In genomic region chr4:19437008-19437407, GRCh38 we compare ENCODE assay signal across 9 cellular contexts.
"Had no signal": no experiment of that assay in that cellular context is flagged by ENCODE, and none has a peak within 500 bp of the region (broad histone marks: within the 10 kb centered on the region; RNA-seq: fewer than 3 reads in every experiment).

No MANE protein-coding gene starts in this region.

- H3K36me3 Mint-ChIP-seq: IgD-negative memory B cell had no signal

- H3K4me3 ChIP-seq: GM23248 had no signal

- DNase-seq: GM23248, GOT3, H9, HCEC 1CT, HFFc6, KG1 had no signal

- H3K4me3 Mint-ChIP-seq: H9, HFFc6, IgD-negative memory B cell had no signal

- H3K4me1 Mint-ChIP-seq: H9, IgD-negative memory B cell had no signal

- FAIRE-seq: HepG2 had no signal

- H3K27ac Mint-ChIP-seq: H9, HFFc6, IgD-negative memory B cell had no signal

- H3K27me3 Mint-ChIP-seq: IgD-negative memory B cell had no signal

- H3K9ac ChIP-seq: GM23248 had no signal

- ATAC-seq: HepG2 had no signal

- H2AFZ ChIP-seq: GM23248 had no signal

- H3K27ac ChIP-seq: GM23248, HL-60 had no signal
